1 cellular context compared by ENCODE assay signal in the genomic region with DNA sequence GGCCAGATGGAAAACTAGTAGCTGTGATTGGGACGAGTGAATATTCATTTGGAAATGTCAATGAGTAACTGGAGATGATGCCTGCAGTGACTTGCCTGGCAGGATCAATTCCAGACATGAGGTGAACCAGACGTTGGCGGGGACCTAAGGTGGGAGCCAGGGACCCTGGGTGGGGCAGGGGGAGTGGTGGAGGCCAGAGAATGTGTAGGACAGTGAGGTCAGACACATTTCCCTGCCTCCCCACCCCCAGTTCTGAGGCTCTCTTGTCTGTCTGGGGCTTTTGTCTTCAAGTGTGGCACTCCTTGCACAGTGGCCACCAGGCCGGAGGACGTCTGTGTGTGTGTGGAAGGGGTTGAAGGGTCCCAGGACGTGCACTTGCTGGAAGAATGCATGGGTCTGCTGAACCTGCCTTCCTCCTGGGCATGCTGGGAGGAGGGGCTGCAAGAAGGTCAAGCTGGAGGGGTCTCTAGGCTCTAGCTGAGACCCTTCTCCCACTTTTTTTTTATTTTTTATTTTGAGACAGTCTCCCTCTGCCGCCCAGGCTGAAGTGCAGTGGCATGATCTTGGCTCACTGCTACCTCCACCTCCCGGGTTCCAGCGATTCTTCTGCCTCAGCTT.
TF ChIP-seq lines count a peak whose summit lies in the region.

No MANE protein-coding gene starts in this region.

TF ChIP-seq in GM23338, 12 proteins besides CTCF, POLR2A, EP300 and RAD21:
- TF ChIP-seq, protein P1, sequence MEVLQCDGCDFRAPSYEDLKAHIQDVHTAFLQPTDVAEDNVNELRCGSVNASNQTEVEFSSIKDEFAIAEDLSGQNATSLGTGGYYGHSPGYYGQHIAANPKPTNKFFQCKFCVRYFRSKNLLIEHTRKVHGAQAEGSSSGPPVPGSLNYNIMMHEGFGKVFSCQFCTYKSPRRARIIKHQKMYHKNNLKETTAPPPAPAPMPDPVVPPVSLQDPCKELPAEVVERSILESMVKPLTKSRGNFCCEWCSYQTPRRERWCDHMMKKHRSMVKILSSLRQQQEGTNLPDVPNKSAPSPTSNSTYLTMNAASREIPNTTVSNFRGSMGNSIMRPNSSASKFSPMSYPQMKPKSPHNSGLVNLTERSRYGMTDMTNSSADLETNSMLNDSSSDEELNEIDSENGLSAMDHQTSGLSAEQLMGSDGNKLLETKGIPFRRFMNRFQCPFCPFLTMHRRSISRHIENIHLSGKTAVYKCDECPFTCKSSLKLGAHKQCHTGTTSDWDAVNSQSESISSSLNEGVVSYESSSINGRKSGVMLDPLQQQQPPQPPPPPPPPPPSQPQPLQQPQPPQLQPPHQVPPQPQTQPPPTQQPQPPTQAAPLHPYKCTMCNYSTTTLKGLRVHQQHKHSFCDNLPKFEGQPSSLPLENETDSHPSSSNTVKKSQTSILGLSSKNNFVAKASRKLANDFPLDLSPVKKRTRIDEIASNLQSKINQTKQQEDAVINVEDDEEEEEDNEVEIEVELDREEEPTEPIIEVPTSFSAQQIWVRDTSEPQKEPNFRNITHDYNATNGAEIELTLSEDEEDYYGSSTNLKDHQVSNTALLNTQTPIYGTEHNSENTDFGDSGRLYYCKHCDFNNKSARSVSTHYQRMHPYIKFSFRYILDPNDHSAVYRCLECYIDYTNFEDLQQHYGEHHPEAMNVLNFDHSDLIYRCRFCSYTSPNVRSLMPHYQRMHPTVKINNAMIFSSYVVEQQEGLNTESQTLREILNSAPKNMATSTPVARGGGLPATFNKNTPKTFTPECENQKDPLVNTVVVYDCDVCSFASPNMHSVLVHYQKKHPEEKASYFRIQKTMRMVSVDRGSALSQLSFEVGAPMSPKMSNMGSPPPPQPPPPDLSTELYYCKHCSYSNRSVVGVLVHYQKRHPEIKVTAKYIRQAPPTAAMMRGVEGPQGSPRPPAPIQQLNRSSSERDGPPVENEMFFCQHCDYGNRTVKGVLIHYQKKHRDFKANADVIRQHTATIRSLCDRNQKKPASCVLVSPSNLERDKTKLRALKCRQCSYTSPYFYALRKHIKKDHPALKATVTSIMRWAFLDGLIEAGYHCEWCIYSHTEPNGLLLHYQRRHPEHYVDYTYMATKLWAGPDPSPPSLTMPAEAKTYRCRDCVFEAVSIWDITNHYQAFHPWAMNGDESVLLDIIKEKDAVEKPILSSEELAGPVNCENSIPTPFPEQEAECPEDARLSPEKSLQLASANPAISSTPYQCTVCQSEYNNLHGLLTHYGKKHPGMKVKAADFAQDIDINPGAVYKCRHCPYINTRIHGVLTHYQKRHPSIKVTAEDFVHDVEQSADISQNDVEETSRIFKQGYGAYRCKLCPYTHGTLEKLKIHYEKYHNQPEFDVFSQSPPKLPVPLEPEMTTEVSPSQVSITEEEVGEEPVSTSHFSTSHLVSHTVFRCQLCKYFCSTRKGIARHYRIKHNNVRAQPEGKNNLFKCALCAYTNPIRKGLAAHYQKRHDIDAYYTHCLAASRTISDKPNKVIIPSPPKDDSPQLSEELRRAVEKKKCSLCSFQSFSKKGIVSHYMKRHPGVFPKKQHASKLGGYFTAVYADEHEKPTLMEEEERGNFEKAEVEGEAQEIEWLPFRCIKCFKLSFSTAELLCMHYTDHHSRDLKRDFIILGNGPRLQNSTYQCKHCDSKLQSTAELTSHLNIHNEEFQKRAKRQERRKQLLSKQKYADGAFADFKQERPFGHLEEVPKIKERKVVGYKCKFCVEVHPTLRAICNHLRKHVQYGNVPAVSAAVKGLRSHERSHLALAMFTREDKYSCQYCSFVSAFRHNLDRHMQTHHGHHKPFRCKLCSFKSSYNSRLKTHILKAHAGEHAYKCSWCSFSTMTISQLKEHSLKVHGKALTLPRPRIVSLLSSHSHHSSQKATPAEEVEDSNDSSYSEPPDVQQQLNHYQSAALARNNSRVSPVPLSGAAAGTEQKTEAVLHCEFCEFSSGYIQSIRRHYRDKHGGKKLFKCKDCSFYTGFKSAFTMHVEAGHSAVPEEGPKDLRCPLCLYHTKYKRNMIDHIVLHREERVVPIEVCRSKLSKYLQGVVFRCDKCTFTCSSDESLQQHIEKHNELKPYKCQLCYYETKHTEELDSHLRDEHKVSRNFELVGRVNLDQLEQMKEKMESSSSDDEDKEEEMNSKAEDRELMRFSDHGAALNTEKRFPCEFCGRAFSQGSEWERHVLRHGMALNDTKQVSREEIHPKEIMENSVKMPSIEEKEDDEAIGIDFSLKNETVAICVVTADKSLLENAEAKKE (CRISPR knock-in tag; IDR thresholded peaks at IDR 0.05): no peak
